Comparison of ENCODE assay signal across 16 cellular contexts in genomic region chr7:45456747-45457146, GRCh38.
"Had no signal": no experiment of that assay in that cellular context is flagged by ENCODE, and none has a peak within 500 bp of the region (broad histone marks: within the 10 kb centered on the region; RNA-seq: fewer than 3 reads in every experiment).

No MANE protein-coding gene starts in this region.

- H3K27ac ChIP-seq: body of pancreas, epithelial cell of prostate, lower lobe of right lung, neural progenitor cell, pancreas, skin epidermis, stomach had no signal

- H3K9me3 ChIP-seq: body of pancreas, lower lobe of right lung, pancreas, stomach had no signal

- DNase-seq: activated CD4-positive, alpha-beta T cell treated with anti-CD3 and anti-CD28 coated beads, Interleukin-2, amount 10 ng/mL, durations not matched to agents 7 days and 5 days; activated CD4-positive, CD25-positive, alpha-beta regulatory T cell; activated naive CD4-positive, alpha-beta T cell treated with anti-CD3 and anti-CD28 coated beads for 36 hours; activated T-cell treated with anti-CD3 and anti-CD28 coated beads for 4 hours; body of pancreas; cortex of kidney; effector CD8-positive, alpha-beta T cell; hippocampal formation; lower lobe of right lung; stimulated activated CD4-positive, alpha-beta T cell treated with anti-CD3 and anti-CD28 coated beads, Interleukin-4, amount 100 ng/mL, for 4 hours; stomach had no signal

- H3K36me3 ChIP-seq: lower lobe of right lung, neural progenitor cell, pancreas, stomach had no signal

- H3K4me1 ChIP-seq: body of pancreas, lower lobe of right lung, neural progenitor cell, pancreas, stomach had no signal

- H3K4me3 ChIP-seq: body of pancreas, lower lobe of right lung, neural progenitor cell, pancreas, skin epidermis, stomach had no signal

- ATAC-seq: activated T-helper 17 cell treated with anti-CD3 and anti-CD28 coated beads, Interleukin-2, amount 50 U/mL, for 72 hours; body of pancreas; lower lobe of right lung had no signal

- H3K27me3 ChIP-seq: body of pancreas, neural progenitor cell, pancreas had no signal
